8 cellular contexts compared by ENCODE assay signal in genomic region chr16:58126451-58126968, GRCh38. TPM values are rescaled to one million over a fixed set of nuclear protein-coding genes. Genes with fewer than 3 reads are reported as not detected.
DNase-seq lines count a peak whose midpoint lies in the region; TF ChIP-seq lines count a peak whose summit lies in the region.

No MANE protein-coding gene starts in this region.

- H3K27ac ChIP-seq in effector memory CD4-positive, alpha-beta T cell (ENCODE audit: insufficient read depth, low read length, poor library complexity, severe bottlenecking): peak overlapping the region; percentile 47
- no peak overlapping the region for H3K27ac ChIP-seq in neuronal stem cell (replicated peaks; ENCODE audit: low read length)

- H4K8ac ChIP-seq in neuronal stem cell (ENCODE audit: low read depth, low read length): no peak overlapping the region

- H2AK5ac ChIP-seq in neuronal stem cell (ENCODE audit: low read depth, low read length): no peak overlapping the region

- H3K79me1 ChIP-seq in neuronal stem cell (ENCODE audit: low read depth, low read length): peaks cover 6% of the 10 kb centered on the region

- intact Hi-C loops in CD14-positive monocyte (cut with micrococcal nuclease): loop anchor here (10.0 kb wide), 2 partner anchors 112 to 392 kb away; partner anchors contain the start of gene KATNB1 (in 1 of the 2)

- peaks cover 18% of the 10 kb centered on the region for H3K4me1 ChIP-seq in effector memory CD4-positive, alpha-beta T cell (ENCODE audit: control insufficient read depth, insufficient read depth, low read length, poor library complexity, severe bottlenecking)
- H3K4me1 ChIP-seq in neuron (ENCODE audit: insufficient read depth, low read length): peaks cover 45% of the 10 kb centered on the region
- H3K4me1 ChIP-seq in neuronal stem cell (ENCODE audit: control insufficient read depth in 2 of 2, insufficient read depth in 1 of 2, low read depth in 1 of 2, low read length in 2 of 2): peaks cover 18% of the 10 kb centered on the region in 2 donors

- H3K14ac ChIP-seq in neuronal stem cell (ENCODE audit: low read length): no peak overlapping the region

- TF ChIP-seq CTCF in CD14-positive monocyte (IDR thresholded peaks at IDR 0.05) (no peak), NB4 (IDR thresholded peaks at IDR 0.05; ENCODE audit: low read depth, low read length) (no peak)

- no peaks in the 10 kb centered on the region for H3K36me3 ChIP-seq in effector memory CD4-positive, alpha-beta T cell (ENCODE audit: control insufficient read depth, insufficient read depth, low read length)
- peaks cover 5% of the 10 kb centered on the region for H3K36me3 ChIP-seq in neuron (ENCODE audit: insufficient read depth, low read length)
- peaks cover 0 to 17% of the 10 kb centered on the region in 2 donors for H3K36me3 ChIP-seq in neuronal stem cell (replicated peaks in 1 of 2; ENCODE audit: control insufficient read depth in 2 of 2, insufficient read depth in 2 of 2, low read length in 2 of 2)

- no peak overlapping the region for H3K4ac ChIP-seq in neuronal stem cell (ENCODE audit: low read length)

- H3K9me3 Mint-ChIP-seq in CD14-positive monocyte: no peaks in the 10 kb centered on the region

- no peak overlapping the region for H3K9ac ChIP-seq in neuronal stem cell (ENCODE audit: low read depth, low read length, poor library complexity)

- H3K4me3 Mint-ChIP-seq in CD14-positive monocyte: no peak overlapping the region

- peak overlapping the region; percentile 18 to 90 (median 61) for H3K27ac Mint-ChIP-seq in CD14-positive monocyte

- H3K27me3 ChIP-seq in effector memory CD4-positive, alpha-beta T cell (replicated peaks; ENCODE audit: control insufficient read depth, insufficient read depth, low read length, poor library complexity, severe bottlenecking): no peaks in the 10 kb centered on the region
- H3K27me3 ChIP-seq in neuron (ENCODE audit: insufficient read depth, low read length): no peaks in the 10 kb centered on the region
- no peaks in the 10 kb centered on the region for H3K27me3 ChIP-seq in neuronal stem cell (ENCODE audit: control insufficient read depth in 3 of 3, insufficient read depth in 3 of 3, low read depth in 1 of 3, low read length in 3 of 3)

- no peak overlapping the region for H3K4me2 ChIP-seq in neuronal stem cell (ENCODE audit: insufficient read depth, low read length, poor library complexity, severe bottlenecking)

- no peak overlapping the region for H2BK12ac ChIP-seq in neuronal stem cell (ENCODE audit: low read length)

- H3K4me3 ChIP-seq in NB4 (ENCODE audit: low read depth, low read length) (peak overlapping the region; percentile 96), neuron (ENCODE audit: low read length) (peak overlapping the region; percentile 96), neuronal stem cell (ENCODE audit: low read length in 2 of 2) (no peak overlapping the region)
- no peak overlapping the region for H3K4me3 ChIP-seq in effector memory CD4-positive, alpha-beta T cell (ENCODE audit: insufficient read depth, low read depth, low read length, poor library complexity, severe bottlenecking)

- H3K27me3 Mint-ChIP-seq in CD14-positive monocyte (ENCODE audit: low read depth in 3 of 3): no peaks in the 10 kb centered on the region

- H2BK5ac ChIP-seq in neuronal stem cell (ENCODE audit: low read length): no peak overlapping the region

- DNase-seq in CD14-positive monocyte (ENCODE audit: low spot score): no peak
- DNase-seq in NB4 (ENCODE audit: low read depth): no peak
- no peak for DNase-seq in effector memory CD4-positive, alpha-beta T cell
- DNase-seq in NCI-H510A (lab: John Stamatoyannopoulos, UW): no peak
- DNase-seq in 8988T: no peak
- no peak for DNase-seq in neuronal stem cell (ENCODE audit: low spot score)
- DNase-seq in COR-L47 (lab: John Stamatoyannopoulos, UW): no peak

- no peak overlapping the region for H2BK120ac ChIP-seq in neuronal stem cell (ENCODE audit: low read depth, low read length)

- H3K23ac ChIP-seq in neuronal stem cell (ENCODE audit: low read depth, low read length, poor library complexity): no peak overlapping the region

- no peak for TF ChIP-seq POLR2A in NB4 (IDR thresholded peaks at IDR 0.05; ENCODE audit: extremely low read depth, insufficient read length)

- peaks cover 0 to 3% of the 10 kb centered on the region in 2 donors for H3K36me3 Mint-ChIP-seq in CD14-positive monocyte

- no peak overlapping the region for H3K18ac ChIP-seq in neuronal stem cell (ENCODE audit: low read length)

- no peak overlapping the region for H2BK15ac ChIP-seq in neuronal stem cell (ENCODE audit: low read length)

- H3K4me1 Mint-ChIP-seq in CD14-positive monocyte: peaks cover 39% of the 10 kb centered on the region

- H3K9me3 ChIP-seq in effector memory CD4-positive, alpha-beta T cell (ENCODE audit: control insufficient read depth, low read length): no peaks in the 10 kb centered on the region
- no peaks in the 10 kb centered on the region for H3K9me3 ChIP-seq in neuron (ENCODE audit: low read length)
- H3K9me3 ChIP-seq in neuronal stem cell (replicated peaks in 1 of 2; ENCODE audit: control insufficient read depth in 2 of 2, insufficient read depth in 1 of 2, low read depth in 1 of 2, low read length in 2 of 2): no peaks in the 10 kb centered on the region

- H4K91ac ChIP-seq in neuronal stem cell (ENCODE audit: low read depth, low read length, poor library complexity): no peak overlapping the region

- WGBS in neuronal stem cell (ENCODE audit: extremely low coverage in 2 of 2, insufficient read length in 2 of 2, insufficient replicate concordance in 1 of 2), 2 donors: no CpG with 5 or more reads among the region's 4 CpGs

- H2AFZ ChIP-seq in neuron (ENCODE audit: low read depth, low read length) (no peak overlapping the region), neuronal stem cell (ENCODE audit: low read length) (no peak overlapping the region)

RNA-seq across cellular contexts. Expression of gene CFAP20, which starts 2.7 kb away (rescaled TPM):
- 10 to 100 TPM; 17.3 to 18.8 TPM for polyA plus RNA-seq in CD14-positive monocyte
- polyA plus RNA-seq in neuronal stem cell (2013, experiment 1 of 2): 96.9 TPM
- polyA plus RNA-seq in neuronal stem cell (2013, experiment 2 of 2): 98.2 TPM

Comparison
In these comparisons a context has a peak if more than half of its experiments do, and no peak if none do; other contexts are left out.
1. H3K4me3 ChIP-seq: peak in NB4 (single experiment) and neuron (single experiment); none in effector memory CD4-positive, alpha-beta T cell (single experiment) and neuronal stem cell (0 of 2).